Comparison of ENCODE assay signal across 8 cellular contexts in genomic region chrX:119655125-119655524, GRCh38. TPM values are rescaled to one million over a fixed set of nuclear protein-coding genes. Genes with fewer than 3 reads are reported as not detected.
DNase-seq lines count a peak whose midpoint lies in the region; ATAC-seq, FAIRE-seq and TF ChIP-seq lines count a peak whose summit lies in the region.

No MANE protein-coding gene starts in this region.

- DNase-seq in activated CD4-positive, alpha-beta T cell treated with anti-CD3 and anti-CD28 coated beads, Interleukin-2, amount 50 U/mL, for 48 hours: peak; percentile 75 to 83
- DNase-seq in epithelial cell of prostate (ENCODE audit: low read depth, low spot score) (peak; percentile 27), midbrain (lab: John Stamatoyannopoulos, UW) (no peak), NCI-H510A treated with DMSO at 0.1 percent for 48 hours (lab: John Stamatoyannopoulos, UW) (no peak), kidney (no peak)
- DNase-seq in stimulated activated CD4-positive, alpha-beta T cell treated with anti-CD3 and anti-CD28 coated beads, Interleukin-12 subunit alpha, Interleukin-12 subunit beta, amount 100 ng/mL, for 48 hours (ENCODE audit: low read depth in 2 of 3, low spot score in 1 of 3): peak; percentile 58 to 66 (median 63)

- no peak for TF ChIP-seq CTCF in kidney (IDR thresholded peaks at IDR 0.05; ENCODE audit: borderline replicate concordance, extremely low read depth, insufficient read depth)

- H3K4me3 ChIP-seq in kidney (ENCODE audit: low read length in 2 of 2): no peak overlapping the region

- no peaks in the 10 kb centered on the region for H3K36me3 ChIP-seq in kidney (ENCODE audit: control insufficient read depth in 1 of 2, insufficient read depth in 2 of 2, low read length in 2 of 2)

- ATAC-seq in GM21529 (IDR thresholded peaks at IDR 0.05; ENCODE audit: unreplicated experiment): peak; percentile 52
- no peak for ATAC-seq in HG02678 (IDR thresholded peaks at IDR 0.05; ENCODE audit: unreplicated experiment)

- no peaks in the 10 kb centered on the region for H3K9me3 ChIP-seq in kidney (ENCODE audit: control insufficient read depth in 1 of 2, low read length in 2 of 2)

- intact Hi-C loops in kidney (cut with DNase I): no loop called here

- no peak overlapping the region for H3K9ac ChIP-seq in kidney (ENCODE audit: low read length in 2 of 2)

- H3K27ac ChIP-seq in epithelial cell of prostate (no peak overlapping the region), kidney (ENCODE audit: low read depth in 2 of 2, low read length in 2 of 2) (no peak overlapping the region)

- H3K4me1 ChIP-seq in kidney (ENCODE audit: control insufficient read depth in 1 of 2, insufficient read depth in 1 of 2, low read depth in 1 of 2, low read length in 2 of 2): peaks cover 0 to 4% of the 10 kb centered on the region in 2 donors

- no peak for FAIRE-seq in kidney (lab: Jason Lieb, UNC)

RNA-seq across cellular contexts. Expression of gene SEPTIN6, which starts 37.8 kb away (rescaled TPM):
- 40.1 TPM for total RNA-seq in kidney
- 32.4 TPM for polyA plus RNA-seq in kidney (ENCODE audit: insufficient read depth, low read depth, low replicate concordance)

RNA-seq across cellular contexts. Expression of gene NKRF, which starts 48.9 kb away (rescaled TPM):
- total RNA-seq in kidney: 9.0 TPM
- 5.7 TPM for polyA plus RNA-seq in kidney (ENCODE audit: insufficient read depth, low read depth, low replicate concordance)

Comparison
In these comparisons a context has a peak if more than half of its experiments do, and no peak if none do; other contexts are left out.
1. DNase-seq: peak in activated CD4-positive, alpha-beta T cell treated with anti-CD3 and anti-CD28 coated beads, Interleukin-2, amount 50 U/mL, for 48 hours (2 of 2), epithelial cell of prostate (single experiment) and stimulated activated CD4-positive, alpha-beta T cell treated with anti-CD3 and anti-CD28 coated beads, Interleukin-12 subunit alpha, Interleukin-12 subunit beta, amount 100 ng/mL, for 48 hours (3 of 3); none in midbrain (single experiment), NCI-H510A treated with DMSO at 0.1 percent for 48 hours (single experiment) and kidney (single experiment).